13 cellular contexts compared by ENCODE assay signal in genomic region chr3:105801397-105801796, GRCh38.
DNase-seq lines count a peak whose midpoint lies in the region; ATAC-seq and TF ChIP-seq lines count a peak whose summit lies in the region.
"Had no signal": no experiment of that assay in that cellular context is flagged by ENCODE, and none has a peak within 500 bp of the region (broad histone marks: within the 10 kb centered on the region; RNA-seq: fewer than 3 reads in every experiment).

No MANE protein-coding gene starts in this region.

- H3K79me2 ChIP-seq in GM23248 (ENCODE audit: insufficient read depth): peaks cover 100% of the 10 kb centered on the region

- POLR2A ChIA-PET in activated CD4-positive, alpha-beta memory T cell treated with anti-CD3 and anti-CD28 coated beads for 36 hours (lab: Charles Lee): interaction anchor here (0.8 to 1.4 kb wide), 5 partner anchors 10 to 48 kb away, joined by 3 to 6 read pairs (median 4); no protein-coding TSS in a partner anchor
- POLR2A ChIA-PET in activated CD4-positive, alpha-beta memory T cell treated with anti-CD3 and anti-CD28 coated beads, Interleukin-2, amount 10 ng/mL, durations not matched to agents 7 days and 5 days (lab: Charles Lee): interaction anchor here (1.1 to 1.6 kb wide), 2 partner anchors 34 to 48 kb away, joined by 3 to 4 read pairs; no protein-coding TSS in a partner anchor
- POLR2A ChIA-PET in activated CD8-positive, alpha-beta T cell treated with anti-CD3 and anti-CD28 coated beads, Interleukin-2, amount 10 ng/mL, durations not matched to agents 7 days and 5 days (lab: Charles Lee): interaction anchor here (0.7 to 1.1 kb wide), 3 partner anchors 13 to 72 kb away, joined by 3 to 5 read pairs (median 3); no protein-coding TSS in a partner anchor

- H3K4me1 Mint-ChIP-seq in activated CD4-positive, alpha-beta memory T cell treated with anti-CD3 and anti-CD28 coated beads for 36 hours (ENCODE audit: low read depth): peaks cover 63% of the 10 kb centered on the region
- peaks cover 48% of the 10 kb centered on the region for H3K4me1 Mint-ChIP-seq in activated CD4-positive, alpha-beta memory T cell treated with anti-CD3 and anti-CD28 coated beads, Interleukin-2, amount 10 ng/mL, durations not matched to agents 7 days and 5 days
- H3K4me1 Mint-ChIP-seq in activated CD8-positive, alpha-beta T cell treated with anti-CD3 and anti-CD28 coated beads, Interleukin-2, amount 10 ng/mL, durations not matched to agents 7 days and 5 days (ENCODE audit: low read depth): peaks cover 78% of the 10 kb centered on the region
- H3K4me1 Mint-ChIP-seq in natural killer cell treated with Interleukin-12 subunit alpha and Interleukin-12 subunit beta and Interleukin-15 and Interleukin-18, amount 100 ng/mL, for 72 hours (ENCODE audit: low read depth in 2 of 2): peaks cover 59 to 72% of the 10 kb centered on the region in 2 donors

- H3K9me3 ChIP-seq in GM23248 (ENCODE audit: low read depth) (no peaks in the 10 kb centered on the region), psoas muscle (no peaks in the 10 kb centered on the region)
- H3K9me3 ChIP-seq: A549 had no signal

- peaks cover 60% of the 10 kb centered on the region for H3F3A ChIP-seq in GM23248 (ENCODE audit: insufficient read depth)

- peaks cover 40% of the 10 kb centered on the region for H3K36me3 Mint-ChIP-seq in activated CD4-positive, alpha-beta memory T cell treated with anti-CD3 and anti-CD28 coated beads for 36 hours
- H3K36me3 Mint-ChIP-seq in activated CD4-positive, alpha-beta memory T cell treated with anti-CD3 and anti-CD28 coated beads, Interleukin-2, amount 10 ng/mL, durations not matched to agents 7 days and 5 days (ENCODE audit: low read depth): peaks cover 36% of the 10 kb centered on the region
- peaks cover 76% of the 10 kb centered on the region for H3K36me3 Mint-ChIP-seq in activated CD8-positive, alpha-beta T cell treated with anti-CD3 and anti-CD28 coated beads, Interleukin-2, amount 10 ng/mL, durations not matched to agents 7 days and 5 days (ENCODE audit: low read depth)
- H3K36me3 Mint-ChIP-seq in natural killer cell treated with Interleukin-12 subunit alpha and Interleukin-12 subunit beta and Interleukin-15 and Interleukin-18, amount 100 ng/mL, for 72 hours: peaks cover 20% of the 10 kb centered on the region

- peak; percentile 29 for ATAC-seq in activated CD8-positive, alpha-beta T cell treated with anti-CD3 and anti-CD28 coated beads, Interleukin-2, amount 10 ng/mL, durations not matched to agents 7 days and 5 days
- ATAC-seq in natural killer cell treated with Interleukin-12 subunit alpha and Interleukin-12 subunit beta and Interleukin-15 and Interleukin-18, amount 100 ng/mL, for 72 hours: peak; percentile 60 to 69
- ATAC-seq in psoas muscle (no peak), HG03097 (IDR thresholded peaks at IDR 0.05; ENCODE audit: low FRiP score, unreplicated experiment) (no peak)
- ATAC-seq: A549 had no signal

- peak overlapping the region; percentile 68 for H3K27ac Mint-ChIP-seq in activated CD4-positive, alpha-beta memory T cell treated with anti-CD3 and anti-CD28 coated beads for 36 hours
- no peak overlapping the region for H3K27ac Mint-ChIP-seq in activated CD4-positive, alpha-beta memory T cell treated with anti-CD3 and anti-CD28 coated beads, Interleukin-2, amount 10 ng/mL, durations not matched to agents 7 days and 5 days
- H3K27ac Mint-ChIP-seq in activated CD8-positive, alpha-beta T cell treated with anti-CD3 and anti-CD28 coated beads, Interleukin-2, amount 10 ng/mL, durations not matched to agents 7 days and 5 days: peak overlapping the region; percentile 71
- H3K27ac Mint-ChIP-seq in natural killer cell treated with Interleukin-12 subunit alpha and Interleukin-12 subunit beta and Interleukin-15 and Interleukin-18, amount 100 ng/mL, for 72 hours: peak overlapping the region; percentile 59 to 82

- peaks cover under 1% of the 10 kb centered on the region for H3K9me3 Mint-ChIP-seq in activated CD4-positive, alpha-beta memory T cell treated with anti-CD3 and anti-CD28 coated beads for 36 hours
- H3K9me3 Mint-ChIP-seq in activated CD4-positive, alpha-beta memory T cell treated with anti-CD3 and anti-CD28 coated beads, Interleukin-2, amount 10 ng/mL, durations not matched to agents 7 days and 5 days: peaks cover 3% of the 10 kb centered on the region
- H3K9me3 Mint-ChIP-seq in activated CD8-positive, alpha-beta T cell treated with anti-CD3 and anti-CD28 coated beads, Interleukin-2, amount 10 ng/mL, durations not matched to agents 7 days and 5 days (ENCODE audit: insufficient read depth): peaks cover 9% of the 10 kb centered on the region
- peaks cover 5% of the 10 kb centered on the region for H3K9me3 Mint-ChIP-seq in natural killer cell treated with Interleukin-12 subunit alpha and Interleukin-12 subunit beta and Interleukin-15 and Interleukin-18, amount 100 ng/mL, for 72 hours

- no peak for DNase-seq in activated CD4-positive, alpha-beta memory T cell treated with anti-CD3 and anti-CD28 coated beads for 36 hours
- DNase-seq in activated CD4-positive, alpha-beta memory T cell treated with anti-CD3 and anti-CD28 coated beads, Interleukin-2, amount 10 ng/mL, durations not matched to agents 7 days and 5 days: no peak
- DNase-seq in GM23248 (peak; percentile 42), psoas muscle (no peak), posterior cingulate gyrus (no peak)
- no peak for DNase-seq in activated CD8-positive, alpha-beta T cell treated with anti-CD3 and anti-CD28 coated beads, Interleukin-2, amount 10 ng/mL, durations not matched to agents 7 days and 5 days
- DNase-seq in natural killer cell treated with Interleukin-12 subunit alpha and Interleukin-12 subunit beta and Interleukin-15 and Interleukin-18, amount 100 ng/mL, for 72 hours (ENCODE audit: low spot score): no peak
- DNase-seq: NCI-H1092, NCI-H510A had no signal

- H3K27ac ChIP-seq in GM23248: peak overlapping the region; percentile 28
- H3K27ac ChIP-seq in psoas muscle: no peak overlapping the region
- H3K27ac ChIP-seq: parathyroid adenoma, RWPE1 had no signal

- H4K20me1 ChIP-seq in GM23248 (ENCODE audit: insufficient read depth): peaks cover 4% of the 10 kb centered on the region; the same call in 1 of the 2 replicates

- CTCF ChIA-PET in activated CD4-positive, alpha-beta memory T cell treated with anti-CD3 and anti-CD28 coated beads for 36 hours (lab: Charles Lee): interaction anchor here (1.3 kb wide), 1 partner anchor 41 kb away, joined by 3 read pairs; no protein-coding TSS in a partner anchor
- CTCF ChIA-PET in activated CD4-positive, alpha-beta memory T cell treated with anti-CD3 and anti-CD28 coated beads, Interleukin-2, amount 10 ng/mL, durations not matched to agents 7 days and 5 days (lab: Charles Lee): no interaction called here
- CTCF ChIA-PET in activated CD8-positive, alpha-beta T cell treated with anti-CD3 and anti-CD28 coated beads, Interleukin-2, amount 10 ng/mL, durations not matched to agents 7 days and 5 days (lab: Charles Lee): interaction anchor here (0.9 to 1.6 kb wide), 6 partner anchors 10 to 808 kb away, joined by 3 to 5 read pairs (median 4); no protein-coding TSS in a partner anchor

- WGBS in GM23248 (ENCODE audit: low coverage in 1 of 2, low lambda C conversion rate in 2 of 2, missing lambda C conversion rate in 2 of 2), 2 experiments: 40 to 50% methylated on average over 2 of the region's 2 CpGs
- 96 to 98% (median 98%) methylated on average over 2 of the region's 2 CpGs for WGBS in psoas muscle, 3 donors

- H3K4me1 ChIP-seq in GM23248 (ENCODE audit: insufficient read depth): peaks cover 55% of the 10 kb centered on the region
- peaks cover 21% of the 10 kb centered on the region for H3K4me1 ChIP-seq in psoas muscle

- intact Hi-C loops in activated CD4-positive, alpha-beta memory T cell treated with anti-CD3 and anti-CD28 coated beads for 36 hours (cut with micrococcal nuclease): loop anchor here (2.0 kb wide), 1 partner anchor 27 kb away; no protein-coding TSS in a partner anchor
- intact Hi-C loops in psoas muscle (cut with DNase I) (no loop called here), posterior cingulate gyrus (cut with DNase I) (no loop called here)

- H3K27me3 ChIP-seq in GM23248 (replicated peaks; ENCODE audit: insufficient read depth) (no peaks in the 10 kb centered on the region), psoas muscle (ENCODE audit: insufficient read depth in 3 of 3, low read length in 2 of 3) (no peaks in the 10 kb centered on the region)

- in situ Hi-C loops in GM23248 (cut with MboI): no loop called here

- H2AFZ ChIP-seq in GM23248: no peak overlapping the region
- H2AFZ ChIP-seq: parathyroid adenoma had no signal

- H3K27me3 Mint-ChIP-seq in activated CD4-positive, alpha-beta memory T cell treated with anti-CD3 and anti-CD28 coated beads for 36 hours: no peaks in the 10 kb centered on the region
- H3K27me3 Mint-ChIP-seq in activated CD4-positive, alpha-beta memory T cell treated with anti-CD3 and anti-CD28 coated beads, Interleukin-2, amount 10 ng/mL, durations not matched to agents 7 days and 5 days: no peaks in the 10 kb centered on the region
- no peaks in the 10 kb centered on the region for H3K27me3 Mint-ChIP-seq in activated CD8-positive, alpha-beta T cell treated with anti-CD3 and anti-CD28 coated beads, Interleukin-2, amount 10 ng/mL, durations not matched to agents 7 days and 5 days (ENCODE audit: low read depth)
- no peaks in the 10 kb centered on the region for H3K27me3 Mint-ChIP-seq in natural killer cell treated with Interleukin-12 subunit alpha and Interleukin-12 subunit beta and Interleukin-15 and Interleukin-18, amount 100 ng/mL, for 72 hours

- H3K4me2 ChIP-seq in GM23248 (ENCODE audit: unreplicated experiment): peak overlapping the region; percentile 54
- H3K4me2 ChIP-seq: A549 had no signal

- H3K36me3 ChIP-seq in GM23248 (ENCODE audit: low read depth) (peaks cover 20% of the 10 kb centered on the region), psoas muscle (ENCODE audit: insufficient read depth in 1 of 2, low read depth in 1 of 2) (no peaks in the 10 kb centered on the region)

- H3K9ac ChIP-seq in GM23248: no peak overlapping the region
- H3K9ac ChIP-seq: parathyroid adenoma had no signal

- no peaks in the 10 kb centered on the region for H3K9me2 ChIP-seq in GM23248 (ENCODE audit: insufficient read depth)

- no peak for TF ChIP-seq CTCF in psoas muscle (IDR thresholded peaks at IDR 0.05)

- H3K4me3 Mint-ChIP-seq in activated CD4-positive, alpha-beta memory T cell treated with anti-CD3 and anti-CD28 coated beads for 36 hours: no peak overlapping the region
- H3K4me3 Mint-ChIP-seq in activated CD4-positive, alpha-beta memory T cell treated with anti-CD3 and anti-CD28 coated beads, Interleukin-2, amount 10 ng/mL, durations not matched to agents 7 days and 5 days: no peak overlapping the region
- H3K4me3 Mint-ChIP-seq in activated CD8-positive, alpha-beta T cell treated with anti-CD3 and anti-CD28 coated beads, Interleukin-2, amount 10 ng/mL, durations not matched to agents 7 days and 5 days: no peak overlapping the region
- H3K4me3 Mint-ChIP-seq in natural killer cell treated with Interleukin-12 subunit alpha and Interleukin-12 subunit beta and Interleukin-15 and Interleukin-18, amount 100 ng/mL, for 72 hours: peak overlapping the region; percentile 58

- H3K4me3 ChIP-seq in GM23248 (no peak overlapping the region), psoas muscle (no peak overlapping the region)
- H3K4me3 ChIP-seq: A549 had no signal

Comparison
In these comparisons a context has a peak if more than half of its experiments do, and no peak if none do; other contexts are left out.
1. ATAC-seq: peak in activated CD8-positive, alpha-beta T cell treated with anti-CD3 and anti-CD28 coated beads, Interleukin-2, amount 10 ng/mL, durations not matched to agents 7 days and 5 days (single experiment) and natural killer cell treated with Interleukin-12 subunit alpha and Interleukin-12 subunit beta and Interleukin-15 and Interleukin-18, amount 100 ng/mL, for 72 hours (2 of 2); none in psoas muscle (0 of 4) and HG03097 (single experiment).